21 cellular contexts compared by ENCODE assay signal in the genomic region with DNA sequence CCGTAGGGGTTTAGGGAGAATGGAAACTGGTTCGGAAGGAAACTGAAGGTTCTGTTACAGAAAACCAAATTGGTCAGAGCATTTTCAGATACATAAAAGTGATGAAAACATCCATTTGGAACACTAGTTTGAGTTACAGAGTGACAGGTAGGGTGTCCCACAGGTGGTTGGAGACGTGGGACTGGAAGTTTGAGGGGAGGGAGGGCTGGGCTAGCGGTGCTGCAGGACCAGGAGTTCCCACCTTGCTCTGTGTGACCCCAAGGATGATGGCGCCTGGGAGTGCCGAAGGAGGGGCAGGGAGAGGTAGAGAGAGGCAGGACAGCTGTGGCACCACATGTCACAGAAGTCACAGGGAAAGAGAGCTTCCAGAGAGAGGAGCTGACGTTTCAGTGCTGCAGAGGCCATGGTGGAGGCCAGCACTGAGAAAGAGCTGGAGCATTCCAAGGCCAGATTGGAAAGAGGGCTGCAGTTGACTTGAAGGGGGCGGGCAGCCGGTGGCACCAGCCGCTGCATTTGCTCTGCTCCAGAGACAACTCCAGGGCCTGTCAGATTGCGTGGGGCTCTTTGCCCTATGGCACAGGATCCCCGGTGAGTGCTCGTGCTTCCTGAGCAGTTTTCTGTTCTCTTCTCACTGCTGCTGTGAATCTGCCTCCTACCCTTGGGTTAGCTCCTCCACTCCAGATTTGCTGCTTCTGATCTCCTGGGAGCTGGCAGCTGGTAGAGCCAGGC. TPM values are rescaled to one million over a fixed set of nuclear protein-coding genes. Genes with fewer than 3 reads are reported as not detected.
A peak's percentile ranks its signal among the peaks of the same experiment; 100 is the strongest.
DNase-seq lines count a peak whose midpoint lies in the region; ATAC-seq, FAIRE-seq and TF ChIP-seq lines count a peak whose summit lies in the region.
"Had no signal": no experiment of that assay in that cellular context is flagged by ENCODE, and none has a peak within 500 bp of the region (broad histone marks: within the 10 kb centered on the region; RNA-seq: fewer than 3 reads in every experiment).

No MANE protein-coding gene starts in this region.

- intact Hi-C loops in CD4-positive, alpha-beta memory T cell (cut with micrococcal nuclease), result no loop called here
- intact Hi-C loops in kidney (cut with DNase I), result no loop called here
- intact Hi-C loops in psoas muscle (cut with DNase I), result no loop called here

- 58 to 72% (median 61%) methylated on average over 13 of the region's 13 CpGs for WGBS in psoas muscle, 3 donors

- no peaks in the 10 kb centered on the region for H3K9me3 ChIP-seq in CD4-positive, alpha-beta memory T cell (ENCODE audit: control insufficient read depth in 1 of 2, low read length in 2 of 2)
- H3K9me3 ChIP-seq in kidney (ENCODE audit: control insufficient read depth in 1 of 2, low read length in 2 of 2) (no peaks in the 10 kb centered on the region), psoas muscle (no peaks in the 10 kb centered on the region)
- H3K9me3 ChIP-seq: ovary, testis had no signal

- no peaks in the 10 kb centered on the region for H3K4me1 ChIP-seq in CD4-positive, alpha-beta memory T cell (ENCODE audit: insufficient read depth, low read length)
- H3K4me1 ChIP-seq in kidney (ENCODE audit: control insufficient read depth in 1 of 2, insufficient read depth in 1 of 2, low read depth in 1 of 2, low read length in 2 of 2) (peaks cover 4 to 16% of the 10 kb centered on the region in 2 donors), psoas muscle (peaks cover 57% of the 10 kb centered on the region)

- H3K4me3 ChIP-seq in CD4-positive, alpha-beta memory T cell (ENCODE audit: low read length in 2 of 2), result no peak overlapping the region
- H3K4me3 ChIP-seq in kidney (ENCODE audit: low read length in 2 of 2) (no peak overlapping the region), psoas muscle (no peak overlapping the region)
- H3K4me3 ChIP-seq: GM23338, hepatocyte, ovary, testis had no signal

- ATAC-seq in psoas muscle (no peak), HG02938 (IDR thresholded peaks at IDR 0.05; ENCODE audit: unreplicated experiment) (no peak)
- ATAC-seq: activated CD4-positive, alpha-beta T cell treated with anti-CD3 and anti-CD28 coated beads for 36 hours; GM23338; sciatic nerve; T-cell had no signal

- FAIRE-seq in kidney (lab: Jason Lieb, UNC), result no peak
- FAIRE-seq: astrocyte had no signal

- no peak overlapping the region for H3K4me3 Mint-ChIP-seq in CD4-positive, alpha-beta memory T cell
- no peak overlapping the region for H3K4me3 Mint-ChIP-seq in activated naive CD8-positive, alpha-beta T cell treated with anti-CD3 and anti-CD28 coated beads for 36 hours
- H3K4me3 Mint-ChIP-seq: activated CD4-positive, alpha-beta T cell treated with anti-CD3 and anti-CD28 coated beads for 36 hours; activated naive CD4-positive, alpha-beta T cell treated with anti-CD3 and anti-CD28 coated beads, Interleukin-2, amount 50 U/mL, for 24 hours; activated T-helper 1 cell treated with anti-CD3 and anti-CD28 coated beads, Interleukin-12 subunit alpha, Interleukin-12 subunit beta, Interleukin-2, Interleukin-4 antibody, amounts not matched to agents 30 ng/mL and 10 ng/mL and 1 ng/mL, durations not matched to agents 14 hours and 24 hours and 36 hours; GM23338; T-cell had no signal

- H3K9ac ChIP-seq in kidney (ENCODE audit: low read length in 2 of 2), result no peak overlapping the region

- TF ChIP-seq CTCF in kidney (IDR thresholded peaks at IDR 0.05; ENCODE audit: borderline replicate concordance, extremely low read depth, insufficient read depth), result no peak
- no peak for TF ChIP-seq CTCF in psoas muscle (IDR thresholded peaks at IDR 0.05)

- DNase-seq in CD4-positive, alpha-beta memory T cell, result no peak
- DNase-seq in DMS 273 (lab: John Stamatoyannopoulos, UW; ENCODE audit: unreplicated experiment) (peak; percentile 88), kidney (peak; percentile 56), psoas muscle (peak in 1 of 2 donors; percentile 35), NCI-H1694 (lab: John Stamatoyannopoulos, UW) (no peak)
- no peak for DNase-seq in activated naive CD8-positive, alpha-beta T cell treated with anti-CD3 and anti-CD28 coated beads for 36 hours
- DNase-seq: activated CD4-positive, alpha-beta T cell treated with anti-CD3 and anti-CD28 coated beads for 36 hours; Kasumi-1; NCI-H1930; NCI-H226; SHP77 treated with DMSO at 0.1 percent for 48 hours; T-cell; testis had no signal

- H3K36me3 Mint-ChIP-seq in CD4-positive, alpha-beta memory T cell, result no peaks in the 10 kb centered on the region
- H3K36me3 Mint-ChIP-seq in activated naive CD8-positive, alpha-beta T cell treated with anti-CD3 and anti-CD28 coated beads for 36 hours, result peaks cover 3% of the 10 kb centered on the region

- no peak overlapping the region for H3K27ac ChIP-seq in CD4-positive, alpha-beta memory T cell (ENCODE audit: low read depth, low read length)
- H3K27ac ChIP-seq in kidney (ENCODE audit: low read depth in 2 of 2, low read length in 2 of 2) (no peak overlapping the region), psoas muscle (peak overlapping the region; percentile 33)
- H3K27ac ChIP-seq: testis had no signal

- CTCF ChIA-PET in CD4-positive, alpha-beta memory T cell (lab: Charles Lee; ENCODE audit: partially characterized antibody), result interaction anchor here (0.9 kb wide), 1 partner anchor 25 kb away, joined by 4 read pairs; no protein-coding TSS in a partner anchor

- no peaks in the 10 kb centered on the region for H3K27me3 Mint-ChIP-seq in CD4-positive, alpha-beta memory T cell
- H3K27me3 Mint-ChIP-seq in activated naive CD8-positive, alpha-beta T cell treated with anti-CD3 and anti-CD28 coated beads for 36 hours, result no peaks in the 10 kb centered on the region
- H3K27me3 Mint-ChIP-seq: activated CD4-positive, alpha-beta T cell treated with anti-CD3 and anti-CD28 coated beads for 36 hours; activated naive CD4-positive, alpha-beta T cell treated with anti-CD3 and anti-CD28 coated beads, Interleukin-2, amount 50 U/mL, for 24 hours; T-cell had no signal

- peaks cover 4 to 12% (median 4%) of the 10 kb centered on the region in 4 donors for H3K4me1 Mint-ChIP-seq in CD4-positive, alpha-beta memory T cell
- H3K4me1 Mint-ChIP-seq in activated naive CD8-positive, alpha-beta T cell treated with anti-CD3 and anti-CD28 coated beads for 36 hours, result no peaks in the 10 kb centered on the region
- H3K4me1 Mint-ChIP-seq: activated CD4-positive, alpha-beta T cell treated with anti-CD3 and anti-CD28 coated beads for 36 hours had no signal

- H3K36me3 ChIP-seq in CD4-positive, alpha-beta memory T cell (ENCODE audit: insufficient read depth, low read length), result no peaks in the 10 kb centered on the region
- H3K36me3 ChIP-seq in kidney (ENCODE audit: control insufficient read depth in 1 of 2, insufficient read depth in 2 of 2, low read length in 2 of 2) (no peaks in the 10 kb centered on the region), psoas muscle (ENCODE audit: insufficient read depth in 1 of 2, low read depth in 1 of 2) (no peaks in the 10 kb centered on the region)
- H3K36me3 ChIP-seq: ovary had no signal

- H3K27ac Mint-ChIP-seq in CD4-positive, alpha-beta memory T cell, result peak overlapping the region; percentile 31 to 77 (median 62)
- no peak overlapping the region for H3K27ac Mint-ChIP-seq in activated naive CD8-positive, alpha-beta T cell treated with anti-CD3 and anti-CD28 coated beads for 36 hours
- H3K27ac Mint-ChIP-seq: activated CD4-positive, alpha-beta T cell treated with anti-CD3 and anti-CD28 coated beads for 36 hours; activated T-helper 1 cell treated with anti-CD3 and anti-CD28 coated beads, Interleukin-12 subunit alpha, Interleukin-12 subunit beta, Interleukin-2, Interleukin-4 antibody, amounts not matched to agents 30 ng/mL and 10 ng/mL and 1 ng/mL, durations not matched to agents 14 hours and 24 hours and 36 hours; GM23338 had no signal

- POLR2A ChIA-PET in CD4-positive, alpha-beta memory T cell (lab: Charles Lee; ENCODE audit: partially characterized antibody), result no interaction called here

- H3K27me3 ChIP-seq in CD4-positive, alpha-beta memory T cell (ENCODE audit: insufficient read depth, low read length), result no peaks in the 10 kb centered on the region
- no peaks in the 10 kb centered on the region for H3K27me3 ChIP-seq in psoas muscle (ENCODE audit: insufficient read depth in 3 of 3, low read length in 2 of 3)
- H3K27me3 ChIP-seq: hepatocyte, ovary, testis had no signal

- H3K9me3 Mint-ChIP-seq in CD4-positive, alpha-beta memory T cell, result no peaks in the 10 kb centered on the region
- no peaks in the 10 kb centered on the region for H3K9me3 Mint-ChIP-seq in activated naive CD8-positive, alpha-beta T cell treated with anti-CD3 and anti-CD28 coated beads for 36 hours
- H3K9me3 Mint-ChIP-seq: activated naive CD4-positive, alpha-beta T cell treated with anti-CD3 and anti-CD28 coated beads, Interleukin-2, amount 50 U/mL, for 24 hours; activated T-helper 1 cell treated with anti-CD3 and anti-CD28 coated beads, Interleukin-12 subunit alpha, Interleukin-12 subunit beta, Interleukin-2, Interleukin-4 antibody, amounts not matched to agents 30 ng/mL and 10 ng/mL and 1 ng/mL, durations not matched to agents 14 hours and 24 hours and 36 hours; GM23338; T-cell had no signal

RNA-seq across cellular contexts. Expression of a gene that starts 56.2 kb away (rescaled TPM):
- total RNA-seq in CD4-positive, alpha-beta memory T cell, result 1 to 10 TPM; 6.6 to 6.7 TPM
- polyA plus RNA-seq in CD4-positive, alpha-beta memory T cell, result 1 to 10 TPM; 4.7 to 5.0 TPM
- total RNA-seq in kidney (149 TPM), psoas muscle (100 to 1,000 TPM in 3 of 4 donors, 10 to 100 TPM in 1; 52.2 to 278 (median 192) TPM)
- polyA plus RNA-seq in kidney (ENCODE audit: insufficient read depth, low read depth, low replicate concordance) (20.6 TPM), psoas muscle (10 to 100 TPM; 20.1 to 74.7 (median 72.1) TPM)
- 10 to 100 TPM; 32.5 to 39.4 TPM for total RNA-seq in activated naive CD8-positive, alpha-beta T cell treated with anti-CD3 and anti-CD28 coated beads for 36 hours

Comparison
In these comparisons a context has a peak if more than half of its experiments do, and no peak if none do; other contexts are left out.
1. DNase-seq: peak in DMS 273 (single experiment) and kidney (single experiment); none in CD4-positive, alpha-beta memory T cell (0 of 5), activated naive CD8-positive, alpha-beta T cell treated with anti-CD3 and anti-CD28 coated beads for 36 hours (single experiment) and NCI-H1694 (single experiment).
2. RNA of a gene that starts 56.2 kb away (total RNA-seq): 52.2 to 278 TPM in psoas muscle, 149 TPM in kidney (single experiment) and 32.5 to 39.4 TPM in activated naive CD8-positive, alpha-beta T cell treated with anti-CD3 and anti-CD28 coated beads for 36 hours; 6.6 to 6.7 TPM in CD4-positive, alpha-beta memory T cell; every median in the first group is over 4 times any median in the second.